ENCODE assay signal across 1 cellular context in genomic region chr17:73278049-73278464, GRCh38.
TF ChIP-seq lines count a peak whose summit lies in the region.

No MANE protein-coding gene starts in this region.

TF ChIP-seq in HepG2, 621 proteins besides CTCF, POLR2A, EP300 and RAD21 (continued from another document and continues in another):
- peak; percentile 68 for TF ChIP-seq ZGPAT (CRISPR knock-in tag; IDR thresholded peaks at IDR 0.05)
- TF ChIP-seq SIN3B (IDR thresholded peaks at IDR 0.05; ENCODE audit: low read length), result no peak
- TF ChIP-seq, protein P1, sequence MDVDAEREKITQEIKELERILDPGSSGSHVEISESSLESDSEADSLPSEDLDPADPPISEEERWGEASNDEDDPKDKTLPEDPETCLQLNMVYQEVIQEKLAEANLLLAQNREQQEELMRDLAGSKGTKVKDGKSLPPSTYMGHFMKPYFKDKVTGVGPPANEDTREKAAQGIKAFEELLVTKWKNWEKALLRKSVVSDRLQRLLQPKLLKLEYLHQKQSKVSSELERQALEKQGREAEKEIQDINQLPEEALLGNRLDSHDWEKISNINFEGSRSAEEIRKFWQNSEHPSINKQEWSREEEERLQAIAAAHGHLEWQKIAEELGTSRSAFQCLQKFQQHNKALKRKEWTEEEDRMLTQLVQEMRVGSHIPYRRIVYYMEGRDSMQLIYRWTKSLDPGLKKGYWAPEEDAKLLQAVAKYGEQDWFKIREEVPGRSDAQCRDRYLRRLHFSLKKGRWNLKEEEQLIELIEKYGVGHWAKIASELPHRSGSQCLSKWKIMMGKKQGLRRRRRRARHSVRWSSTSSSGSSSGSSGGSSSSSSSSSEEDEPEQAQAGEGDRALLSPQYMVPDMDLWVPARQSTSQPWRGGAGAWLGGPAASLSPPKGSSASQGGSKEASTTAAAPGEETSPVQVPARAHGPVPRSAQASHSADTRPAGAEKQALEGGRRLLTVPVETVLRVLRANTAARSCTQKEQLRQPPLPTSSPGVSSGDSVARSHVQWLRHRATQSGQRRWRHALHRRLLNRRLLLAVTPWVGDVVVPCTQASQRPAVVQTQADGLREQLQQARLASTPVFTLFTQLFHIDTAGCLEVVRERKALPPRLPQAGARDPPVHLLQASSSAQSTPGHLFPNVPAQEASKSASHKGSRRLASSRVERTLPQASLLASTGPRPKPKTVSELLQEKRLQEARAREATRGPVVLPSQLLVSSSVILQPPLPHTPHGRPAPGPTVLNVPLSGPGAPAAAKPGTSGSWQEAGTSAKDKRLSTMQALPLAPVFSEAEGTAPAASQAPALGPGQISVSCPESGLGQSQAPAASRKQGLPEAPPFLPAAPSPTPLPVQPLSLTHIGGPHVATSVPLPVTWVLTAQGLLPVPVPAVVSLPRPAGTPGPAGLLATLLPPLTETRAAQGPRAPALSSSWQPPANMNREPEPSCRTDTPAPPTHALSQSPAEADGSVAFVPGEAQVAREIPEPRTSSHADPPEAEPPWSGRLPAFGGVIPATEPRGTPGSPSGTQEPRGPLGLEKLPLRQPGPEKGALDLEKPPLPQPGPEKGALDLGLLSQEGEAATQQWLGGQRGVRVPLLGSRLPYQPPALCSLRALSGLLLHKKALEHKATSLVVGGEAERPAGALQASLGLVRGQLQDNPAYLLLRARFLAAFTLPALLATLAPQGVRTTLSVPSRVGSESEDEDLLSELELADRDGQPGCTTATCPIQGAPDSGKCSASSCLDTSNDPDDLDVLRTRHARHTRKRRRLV (CRISPR knock-in tag; IDR thresholded peaks at IDR 0.05), result no peak
- no peak for TF ChIP-seq MIER2 (CRISPR knock-in tag; IDR thresholded peaks at IDR 0.05)
- no peak for TF ChIP-seq ZKSCAN5 (CRISPR knock-in tag; IDR thresholded peaks at IDR 0.05)
- TF ChIP-seq ZNF343 (CRISPR knock-in tag; IDR thresholded peaks at IDR 0.05), result no peak
- no peak; the same call in 1 of the 2 replicates for TF ChIP-seq ZNF737 (CRISPR knock-in tag; IDR thresholded peaks at IDR 0.05; ENCODE audit: borderline replicate concordance)
- TF ChIP-seq, protein P2, sequence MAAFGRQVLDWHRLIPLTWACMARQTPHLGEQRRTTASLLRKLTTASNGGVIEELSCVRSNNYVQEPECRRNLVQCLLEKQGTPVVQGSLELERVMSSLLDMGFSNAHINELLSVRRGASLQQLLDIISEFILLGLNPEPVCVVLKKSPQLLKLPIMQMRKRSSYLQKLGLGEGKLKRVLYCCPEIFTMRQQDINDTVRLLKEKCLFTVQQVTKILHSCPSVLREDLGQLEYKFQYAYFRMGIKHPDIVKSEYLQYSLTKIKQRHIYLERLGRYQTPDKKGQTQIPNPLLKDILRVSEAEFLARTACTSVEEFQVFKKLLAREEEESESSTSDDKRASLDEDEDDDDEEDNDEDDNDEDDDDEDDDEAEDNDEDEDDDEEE (CRISPR knock-in tag; IDR thresholded peaks at IDR 0.05), result no peak
- peak; percentile 86 for TF ChIP-seq ZSCAN29 (CRISPR knock-in tag; conservative IDR thresholded peaks at IDR 0.05)
- TF ChIP-seq ZSCAN25 (CRISPR knock-in tag; IDR thresholded peaks at IDR 0.05), result peak; percentile 56; the same call in 1 of the 2 replicates
- TF ChIP-seq ZNF629 (CRISPR knock-in tag; conservative IDR thresholded peaks at IDR 0.05), result peak; percentile 70
- TF ChIP-seq LCORL (IDR thresholded peaks at IDR 0.05), result no peak; the same call in 1 of the 2 replicates
- peak; percentile 83; the same call in 1 of the 2 replicates for TF ChIP-seq LCORL (CRISPR knock-in tag; IDR thresholded peaks at IDR 0.05)
- no peak for TF ChIP-seq ZNF749 (CRISPR knock-in tag; IDR thresholded peaks at IDR 0.05; ENCODE audit: borderline replicate concordance)
- TF ChIP-seq ZNF878 (CRISPR knock-in tag; IDR thresholded peaks at IDR 0.05), result no peak
- no peak for TF ChIP-seq ZNF142 (CRISPR knock-in tag; IDR thresholded peaks at IDR 0.05)
- TF ChIP-seq IKZF4 (CRISPR knock-in tag; IDR thresholded peaks at IDR 0.05; ENCODE audit: borderline replicate concordance, low read depth, not compliant biosample characterization), result peak; percentile 12
- peak; percentile 96 for TF ChIP-seq MEF2D (CRISPR knock-in tag; IDR thresholded peaks at IDR 0.05)
- no peak for TF ChIP-seq ZNF18 (CRISPR knock-in tag; IDR thresholded peaks at IDR 0.05; ENCODE audit: insufficient replicate concordance)
- peak; percentile 72 for TF ChIP-seq ASH2L (IDR thresholded peaks at IDR 0.05; ENCODE audit: insufficient read length, low read depth, low read length)
- TF ChIP-seq, protein P3, sequence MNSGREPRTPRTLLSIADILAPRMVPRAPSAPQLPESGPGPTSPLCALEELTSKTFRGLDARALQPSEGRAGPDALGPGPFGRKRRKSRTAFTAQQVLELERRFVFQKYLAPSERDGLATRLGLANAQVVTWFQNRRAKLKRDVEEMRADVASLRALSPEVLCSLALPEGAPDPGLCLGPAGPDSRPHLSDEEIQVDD (CRISPR knock-in tag; IDR thresholded peaks at IDR 0.05; ENCODE audit: borderline replicate concordance), result no peak
- peak; percentile 8; the same call in 1 of the 2 replicates for TF ChIP-seq STAG1 (CRISPR knock-in tag; IDR thresholded peaks at IDR 0.05)
- TF ChIP-seq ZNF841 (CRISPR knock-in tag; IDR thresholded peaks at IDR 0.05; ENCODE audit: borderline replicate concordance), result no peak
- no peak for TF ChIP-seq ZNF230 (CRISPR knock-in tag; IDR thresholded peaks at IDR 0.05)
- TF ChIP-seq, protein P4, sequence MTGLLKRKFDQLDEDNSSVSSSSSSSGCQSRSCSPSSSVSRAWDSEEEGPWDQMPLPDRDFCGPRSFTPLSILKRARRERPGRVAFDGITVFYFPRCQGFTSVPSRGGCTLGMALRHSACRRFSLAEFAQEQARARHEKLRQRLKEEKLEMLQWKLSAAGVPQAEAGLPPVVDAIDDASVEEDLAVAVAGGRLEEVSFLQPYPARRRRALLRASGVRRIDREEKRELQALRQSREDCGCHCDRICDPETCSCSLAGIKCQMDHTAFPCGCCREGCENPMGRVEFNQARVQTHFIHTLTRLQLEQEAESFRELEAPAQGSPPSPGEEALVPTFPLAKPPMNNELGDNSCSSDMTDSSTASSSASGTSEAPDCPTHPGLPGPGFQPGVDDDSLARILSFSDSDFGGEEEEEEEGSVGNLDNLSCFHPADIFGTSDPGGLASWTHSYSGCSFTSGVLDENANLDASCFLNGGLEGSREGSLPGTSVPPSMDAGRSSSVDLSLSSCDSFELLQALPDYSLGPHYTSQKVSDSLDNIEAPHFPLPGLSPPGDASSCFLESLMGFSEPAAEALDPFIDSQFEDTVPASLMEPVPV (CRISPR knock-in tag; IDR thresholded peaks at IDR 0.05), result no peak
- TF ChIP-seq KLF13 (CRISPR knock-in tag; IDR thresholded peaks at IDR 0.05), result no peak
- TF ChIP-seq TARDBP (CRISPR knock-in tag; IDR thresholded peaks at IDR 0.05), result peak; percentile 65; the same call in 1 of the 2 replicates
- no peak for TF ChIP-seq TEF (CRISPR knock-in tag; IDR thresholded peaks at IDR 0.05)
- peak; percentile 81; the same call in 1 of the 2 replicates for TF ChIP-seq ZSCAN31 (CRISPR knock-in tag; IDR thresholded peaks at IDR 0.05; ENCODE audit: low read depth)
- TF ChIP-seq SP140L (CRISPR knock-in tag; IDR thresholded peaks at IDR 0.05; ENCODE audit: borderline replicate concordance), result no peak; the same call in 1 of the 2 replicates
- TF ChIP-seq PLRG1 (conservative IDR thresholded peaks at IDR 0.05), result no peak
- TF ChIP-seq ZBTB21 (CRISPR knock-in tag; IDR thresholded peaks at IDR 0.05), result no peak
- TF ChIP-seq DDIT3 (CRISPR knock-in tag; IDR thresholded peaks at IDR 0.05), result no peak
- TF ChIP-seq TAF15 (IDR thresholded peaks at IDR 0.05; ENCODE audit: low read depth, low read length, poor library complexity, severe bottlenecking), result no peak
- TF ChIP-seq ZNF280B (CRISPR knock-in tag; IDR thresholded peaks at IDR 0.05; ENCODE audit: borderline replicate concordance), result no peak
- TF ChIP-seq ZBTB20 (CRISPR knock-in tag; IDR thresholded peaks at IDR 0.05; ENCODE audit: borderline replicate concordance, low read depth), result peak; percentile 42; the same call in 1 of the 2 replicates
- no peak for TF ChIP-seq FOXM1 (CRISPR knock-in tag; IDR thresholded peaks at IDR 0.05)
- peak; percentile 40; the same call in 1 of the 2 replicates for TF ChIP-seq SMAD1 (CRISPR knock-in tag; IDR thresholded peaks at IDR 0.05; ENCODE audit: borderline replicate concordance, low read depth)
- TF ChIP-seq SAP130 (CRISPR knock-in tag; IDR thresholded peaks at IDR 0.05; ENCODE audit: low read depth), result peak; percentile 74; the same call in 1 of the 2 replicates
- TF ChIP-seq SMAD3 (CRISPR knock-in tag; IDR thresholded peaks at IDR 0.05), result no peak
